In the genomic region with DNA sequence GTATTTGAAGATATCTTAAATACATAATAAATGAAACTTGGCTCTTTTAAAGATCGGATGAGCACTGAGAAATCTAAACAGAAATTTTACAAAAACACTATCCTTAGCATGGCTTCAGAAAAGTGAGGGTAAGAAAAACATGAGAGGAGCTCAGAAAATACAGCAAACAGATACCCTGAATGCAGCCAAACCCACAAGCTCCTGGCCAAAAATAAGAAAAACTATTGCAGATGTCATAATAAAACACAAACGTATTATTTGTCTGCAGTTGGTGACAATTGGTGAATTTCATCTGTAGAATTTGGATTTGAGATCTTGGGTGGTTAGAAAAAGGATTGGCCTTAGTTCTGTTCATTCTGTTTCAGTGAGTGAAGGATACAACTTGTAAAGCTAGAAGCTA, we compare ENCODE assay signal across 26 cellular contexts.
DNase-seq lines count a peak whose midpoint lies in the region; ATAC-seq and TF ChIP-seq lines count a peak whose summit lies in the region.
"Had no signal": no experiment of that assay in that cellular context is flagged by ENCODE, and none has a peak within 500 bp of the region (broad histone marks: within the 10 kb centered on the region; RNA-seq: fewer than 3 reads in every experiment).

No MANE protein-coding gene starts in this region.

- H3K27ac Mint-ChIP-seq in CD4-positive, alpha-beta T cell = peak overlapping the region; percentile 9
- peak overlapping the region; percentile 57 for H3K27ac Mint-ChIP-seq in T-helper 17 cell
- H3K27ac Mint-ChIP-seq: B cell had no signal

- CTCF ChIA-PET in CD4-positive, alpha-beta T cell (lab: Charles Lee) = no interaction called here

- no peak for TF ChIP-seq CTCF in CD4-positive, alpha-beta T cell (IDR thresholded peaks at IDR 0.05)

- no peak overlapping the region for H3K4me3 Mint-ChIP-seq in CD4-positive, alpha-beta T cell
- no peak overlapping the region for H3K4me3 Mint-ChIP-seq in T-helper 17 cell
- H3K4me3 Mint-ChIP-seq: B cell had no signal

- POLR2A ChIA-PET in CD4-positive, alpha-beta T cell (lab: Charles Lee) = no interaction called here

- peak; percentile 12 for DNase-seq in AG20443 (ENCODE audit: low spot score)
- DNase-seq in CD4-positive, alpha-beta T cell = no peak
- no peak for DNase-seq in T-helper 17 cell
- peak; percentile 30 for DNase-seq in fibroblast of gingiva (ENCODE audit: low read depth)
- no peak for DNase-seq in NCI-H748 treated with DMSO at 0.1 percent for 48 hours (lab: John Stamatoyannopoulos, UW)
- no peak for DNase-seq in head of caudate nucleus
- DNase-seq in NCI-H146 treated with DMSO at 0.1 percent for 48 hours (lab: John Stamatoyannopoulos, UW; ENCODE audit: unreplicated experiment) = no peak
- DNase-seq: Caco-2, DMS79, EL, GDM1, Kasumi-1, MV-4-11, NCI-H1105, NCI-H1436 treated with DMSO at 0.1 percent for 48 hours, NCI-H1930, NCI-H2107, NCI-H524, NCI-H774, SK-N-SH, SW 1271 had no signal

- H3K9me3 ChIP-seq in CD4-positive, alpha-beta T cell (ENCODE audit: control insufficient read depth, low read length) = no peaks in the 10 kb centered on the region
- no peaks in the 10 kb centered on the region for H3K9me3 ChIP-seq in T-helper 17 cell (ENCODE audit: control insufficient read depth, low read length, poor library complexity, severe bottlenecking)
- H3K9me3 ChIP-seq: Caco-2, SK-N-SH had no signal

- no peaks in the 10 kb centered on the region for H3K27me3 Mint-ChIP-seq in CD4-positive, alpha-beta T cell
- no peaks in the 10 kb centered on the region for H3K27me3 Mint-ChIP-seq in T-helper 17 cell
- H3K27me3 Mint-ChIP-seq: B cell had no signal

- peaks cover 4% of the 10 kb centered on the region for H3K9me3 Mint-ChIP-seq in CD4-positive, alpha-beta T cell

- H3K4me1 Mint-ChIP-seq in CD4-positive, alpha-beta T cell (ENCODE audit: low read depth) = peaks cover 55% of the 10 kb centered on the region
- H3K4me1 Mint-ChIP-seq in T-helper 17 cell = peaks cover 17% of the 10 kb centered on the region
- H3K4me1 Mint-ChIP-seq: B cell had no signal

- H3K27ac ChIP-seq in CD4-positive, alpha-beta T cell (ENCODE audit: low read depth, low read length) = no peak overlapping the region

- ATAC-seq in CD4-positive, alpha-beta T cell (ENCODE audit: poor library complexity) = no peak
- ATAC-seq in T-helper 17 cell (no peak), GM18517 (IDR thresholded peaks at IDR 0.05; ENCODE audit: unreplicated experiment) (no peak)
- ATAC-seq: HCT116, HepG2, K562 had no signal

- H3K36me3 Mint-ChIP-seq in CD4-positive, alpha-beta T cell (ENCODE audit: low read depth) = peaks cover 73% of the 10 kb centered on the region
- H3K36me3 Mint-ChIP-seq in T-helper 17 cell (ENCODE audit: low read depth) = peaks cover 4% of the 10 kb centered on the region

- H3K27me3 ChIP-seq in CD4-positive, alpha-beta T cell (ENCODE audit: control insufficient read depth, insufficient read depth, low read length) = no peaks in the 10 kb centered on the region

- intact Hi-C loops in CD4-positive, alpha-beta T cell (cut with DNase I, micrococcal nuclease) = no loop called here
- intact Hi-C loops in head of caudate nucleus (cut with DNase I) = no loop called here

Comparison
In these comparisons a context has a peak if more than half of its experiments do, and no peak if none do; other contexts are left out.
1. DNase-seq: peak in AG20443 (single experiment) and fibroblast of gingiva (single experiment); none in CD4-positive, alpha-beta T cell (0 of 10), T-helper 17 cell (0 of 3), NCI-H748 treated with DMSO at 0.1 percent for 48 hours (single experiment), head of caudate nucleus (0 of 42) and NCI-H146 treated with DMSO at 0.1 percent for 48 hours (single experiment).